Comparison of ENCODE assay signal across 8 cellular contexts in the genomic region with DNA sequence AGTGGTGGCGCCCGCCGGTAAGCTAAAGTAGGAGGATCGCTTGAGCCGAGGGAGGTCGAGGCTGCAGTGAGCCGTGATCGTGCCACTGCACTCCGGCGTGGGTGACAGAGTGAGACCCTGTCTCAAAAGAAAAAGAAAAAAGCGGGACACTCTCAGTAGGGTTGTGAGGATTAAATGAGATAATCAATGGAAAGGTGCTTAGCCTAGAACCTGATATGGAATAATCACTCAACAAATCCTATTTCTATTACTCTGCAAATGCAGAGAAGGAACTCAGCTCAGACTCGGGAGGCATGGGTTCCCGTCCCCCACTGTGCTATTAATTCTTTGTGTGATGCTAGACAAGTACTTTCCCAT. TPM values are rescaled to one million over a fixed set of nuclear protein-coding genes. Genes with fewer than 3 reads are reported as not detected.
DNase-seq lines count a peak whose midpoint lies in the region; ATAC-seq, FAIRE-seq and TF ChIP-seq lines count a peak whose summit lies in the region.

No MANE protein-coding gene starts in this region.

- BruUV-seq in K562 (replicated peaks; lab: Mats Ljungman, UMichigan), result TSS peak; percentile 93

- POLR2A ChIA-PET in activated CD4-positive, alpha-beta T cell treated with anti-CD3 and anti-CD28 coated beads, Interleukin-2, amount 10 ng/mL, durations not matched to agents 7 days and 5 days (lab: Charles Lee), result no interaction called here
- POLR2A ChIA-PET in K562 (lab: Yijun Ruan, JAX), result interaction anchor here (0.8 to 2.1 kb wide), 10 partner anchors 9 to 200 kb away, joined by 3 to 12 read pairs (median 4); a partner anchor contains a TSS

- H3K36me3 ChIP-seq in K562 (ENCODE audit: control insufficient read depth, insufficient read depth, low read length) (no peaks in the 10 kb centered on the region), lower lobe of right lung (no peaks in the 10 kb centered on the region), testis (ENCODE audit: low read depth, missing control alignments) (no peaks in the 10 kb centered on the region), Karpas-422 (ENCODE audit: insufficient read depth, low read length) (no peaks in the 10 kb centered on the region)

- H3K27me3 ChIP-seq in K562 (ENCODE audit: control insufficient read depth in 2 of 2, insufficient read depth in 2 of 2, low read length in 2 of 2), result no peaks in the 10 kb centered on the region
- H3K27me3 ChIP-seq in lower lobe of right lung (ENCODE audit: low read depth), result no peaks in the 10 kb centered on the region
- H3K27me3 ChIP-seq in testis, result no peaks in the 10 kb centered on the region
- H3K27me3 ChIP-seq in Karpas-422 (ENCODE audit: low read length), result no peaks in the 10 kb centered on the region; the same call in 1 of the 2 replicates

- H3K36me3 Mint-ChIP-seq in activated CD4-positive, alpha-beta T cell treated with anti-CD3 and anti-CD28 coated beads, Interleukin-2, amount 10 ng/mL, durations not matched to agents 7 days and 5 days (ENCODE audit: low read depth), result no peaks in the 10 kb centered on the region

- H3K4me3 ChIP-seq in K562 (peak overlapping the region; percentile 83), lower lobe of right lung (peak overlapping the region; percentile 75), testis (peak overlapping the region; percentile 79 to 90), Karpas-422 (ENCODE audit: low read length) (no peak overlapping the region)

- 42% methylated on average over 13 of the region's 13 CpGs for WGBS in K562 (ENCODE audit: insufficient coverage, low coverage, missing lambda C conversion rate)
- 34 to 57% methylated on average over 13 of the region's 13 CpGs for WGBS in testis, 2 donors

- no peaks in the 10 kb centered on the region for H3K9me3 Mint-ChIP-seq in activated CD4-positive, alpha-beta T cell treated with anti-CD3 and anti-CD28 coated beads, Interleukin-2, amount 10 ng/mL, durations not matched to agents 7 days and 5 days

- H3K9me1 ChIP-seq in K562 (ENCODE audit: control insufficient read depth, insufficient read depth, low read length), result no peaks in the 10 kb centered on the region

- peak overlapping the region; percentile 84 for H3K27ac ChIP-seq in K562 (ENCODE audit: extremely low read depth, low read depth, low read length)
- peak overlapping the region; percentile 91 for H3K27ac ChIP-seq in lower lobe of right lung
- H3K27ac ChIP-seq in testis, result peak overlapping the region; percentile 88 to 91
- no peak overlapping the region for H3K27ac ChIP-seq in Karpas-422 (ENCODE audit: low read length)

- peaks cover 5% of the 10 kb centered on the region for H3K27me3 Mint-ChIP-seq in activated CD4-positive, alpha-beta T cell treated with anti-CD3 and anti-CD28 coated beads, Interleukin-2, amount 10 ng/mL, durations not matched to agents 7 days and 5 days

- no peak for ATAC-seq in K562
- no peak for ATAC-seq in lower lobe of right lung
- ATAC-seq in GM21737 (IDR thresholded peaks at IDR 0.05; ENCODE audit: unreplicated experiment), result no peak

- intact Hi-C loops in K562 (cut with micrococcal nuclease), result no loop called here
- intact Hi-C loops in lower lobe of right lung (cut with DNase I), result no loop called here
- intact Hi-C loops in testis (cut with DNase I; ENCODE audit: low total_unique reads), result no loop called here

- CTCF ChIA-PET in activated CD4-positive, alpha-beta T cell treated with anti-CD3 and anti-CD28 coated beads, Interleukin-2, amount 10 ng/mL, durations not matched to agents 7 days and 5 days (lab: Charles Lee), result interaction anchor here (0.6 to 1.7 kb wide), 3 partner anchors 15 to 192 kb away, joined by 3 to 7 read pairs (median 3); no protein-coding TSS in a partner anchor
- CTCF ChIA-PET in K562 (lab: Yijun Ruan, JAX; ENCODE audit: low intra/inter-chr PET ratio), result interaction anchor here (0.8 kb wide), 1 partner anchor 71 kb away, joined by 3 read pairs; no protein-coding TSS in a partner anchor

- in situ Hi-C loops in K562 (cut with MboI), result no loop called here

- H3K4me3 Mint-ChIP-seq in activated CD4-positive, alpha-beta T cell treated with anti-CD3 and anti-CD28 coated beads, Interleukin-2, amount 10 ng/mL, durations not matched to agents 7 days and 5 days, result peak overlapping the region; percentile 96

- no peak for TF ChIP-seq CTCF in K562 (IDR thresholded peaks at IDR 0.05 in 2 of 3, conservative IDR thresholded peaks at IDR 0.05 in 1 of 3; ENCODE audit: insufficient read depth in 2 of 3, low read depth in 1 of 3, low read length in 3 of 3)
- TF ChIP-seq CTCF in lower lobe of right lung (IDR thresholded peaks at IDR 0.05), result no peak
- no peak for TF ChIP-seq CTCF in testis (IDR thresholded peaks at IDR 0.05)

- TF ChIP-seq EP300 in K562 (IDR thresholded peaks at IDR 0.05; ENCODE audit: low read length), result no peak

- no peak overlapping the region for H3K27ac Mint-ChIP-seq in activated CD4-positive, alpha-beta T cell treated with anti-CD3 and anti-CD28 coated beads, Interleukin-2, amount 10 ng/mL, durations not matched to agents 7 days and 5 days

- peak overlapping the region; percentile 95 for H3K4me2 ChIP-seq in K562 (ENCODE audit: insufficient read depth, low read length)
- no peak overlapping the region for H3K4me2 ChIP-seq in Karpas-422 (ENCODE audit: low read depth, low read length, poor library complexity, severe bottlenecking)

- TF ChIP-seq POLR2A in K562 (conservative IDR thresholded peaks at IDR 0.05) (no peak), testis (IDR thresholded peaks at IDR 0.05) (no peak)

- H4K20me1 ChIP-seq in K562 (replicated peaks; ENCODE audit: control insufficient read depth, insufficient read depth, low read length), result peaks cover 8% of the 10 kb centered on the region; the same call in 1 of the 2 replicates
- no peaks in the 10 kb centered on the region for H4K20me1 ChIP-seq in Karpas-422 (ENCODE audit: insufficient read depth, low read depth, low read length)

- H3K9ac ChIP-seq in K562 (ENCODE audit: insufficient read depth in 1 of 2, low read depth in 2 of 2, low read length in 2 of 2) (peak overlapping the region; percentile 72 to 93), Karpas-422 (ENCODE audit: low read length) (no peak overlapping the region)

- H3K9me2 ChIP-seq in Karpas-422 (replicated peaks; ENCODE audit: insufficient read depth, low read length), result no peaks in the 10 kb centered on the region

- H3K4me1 Mint-ChIP-seq in activated CD4-positive, alpha-beta T cell treated with anti-CD3 and anti-CD28 coated beads, Interleukin-2, amount 10 ng/mL, durations not matched to agents 7 days and 5 days, result peaks cover 29% of the 10 kb centered on the region

- H2AFZ ChIP-seq in K562 (ENCODE audit: low read depth, low read length) (peak overlapping the region; percentile 97), Karpas-422 (ENCODE audit: low read length) (no peak overlapping the region)

- no peak for DNase-seq in activated CD4-positive, alpha-beta T cell treated with anti-CD3 and anti-CD28 coated beads, Interleukin-2, amount 10 ng/mL, durations not matched to agents 7 days and 5 days
- DNase-seq in activated CD4-positive, alpha-beta T cell treated with anti-CD3 and anti-CD28 coated beads for 1 hour, result no peak
- DNase-seq in K562 (ENCODE audit: extremely low read depth in 1 of 4, low spot score in 3 of 4), result no peak
- DNase-seq in lower lobe of right lung, result no peak
- DNase-seq in testis, result no peak
- no peak for DNase-seq in NCI-H2227 (lab: John Stamatoyannopoulos, UW; ENCODE audit: unreplicated experiment)
- DNase-seq in Karpas-422, result no peak

- H3K9me3 ChIP-seq in K562 (replicated peaks; ENCODE audit: control insufficient read depth, insufficient read depth, low read depth, low read length) (no peaks in the 10 kb centered on the region), lower lobe of right lung (no peaks in the 10 kb centered on the region), testis (no peaks in the 10 kb centered on the region), Karpas-422 (ENCODE audit: low read length) (no peaks in the 10 kb centered on the region)

- peaks cover 37% of the 10 kb centered on the region for H3K79me2 ChIP-seq in K562 (ENCODE audit: control insufficient read depth, insufficient read depth, low read length)
- no peaks in the 10 kb centered on the region for H3K79me2 ChIP-seq in Karpas-422 (ENCODE audit: low read length)

- no peak for FAIRE-seq in K562 (lab: Jason Lieb, UNC)

- TF ChIP-seq RAD21 in K562 (CRISPR knock-in tag; conservative IDR thresholded peaks at IDR 0.05 in 1 of 2, IDR thresholded peaks at IDR 0.05 in 1 of 2), result no peak

- peaks cover 22 to 25% of the 10 kb centered on the region in 2 experiments; a peak in 4 of 5 replicates for H3K4me1 ChIP-seq in K562 (replicated peaks in 1 of 2; ENCODE audit: control insufficient read depth in 2 of 2, insufficient read depth in 2 of 2, low read length in 2 of 2)
- H3K4me1 ChIP-seq in lower lobe of right lung, result peaks cover 52% of the 10 kb centered on the region
- H3K4me1 ChIP-seq in testis, result peaks cover 19% of the 10 kb centered on the region
- H3K4me1 ChIP-seq in Karpas-422 (ENCODE audit: low read length), result peaks cover 4% of the 10 kb centered on the region; the same call in 1 of the 2 replicates

RNA-seq across cellular contexts. Expression of a gene that starts 0.5 kb away (rescaled TPM):
- total RNA-seq in activated CD4-positive, alpha-beta T cell treated with anti-CD3 and anti-CD28 coated beads, Interleukin-2, amount 10 ng/mL, durations not matched to agents 7 days and 5 days, result 10 to 100 TPM; 16.9 to 17.5 TPM
- total RNA-seq in K562 (2011; cell fraction: chromatin; rRNA removed; ENCODE audit: low replicate concordance), result 14.5 and 31.1 TPM in 2 replicates
- total RNA-seq in K562 (2011; cell fraction: nucleolus; rRNA removed), result 11.2 and 11.6 TPM in 2 replicates
- 13.5 and 13.8 TPM in 2 replicates for total RNA-seq in K562 (2011; cell fraction: nucleoplasm; rRNA removed)
- total RNA-seq in K562 (2014; rRNA removed) (10.2 and 12.4 TPM in 2 replicates), K562 (2014; rRNA removed; fragmentation: Illumina TruSeq; extraction: Trizol) (12.6 and 14.2 TPM in 2 replicates), K562 (2015; rRNA removed; fragmentation: Illumina TruSeq; extraction: Trizol) (13.8 and 15.3 TPM in 2 replicates), K562 (2021) (16.9 and 19.1 TPM in 2 replicates), lower lobe of right lung (32.5 TPM), testis (10 to 100 TPM; 20.3 to 36.2 TPM)
- polyA plus RNA-seq in K562 (2011; rRNA removed) (10.0 and 11.2 TPM in 2 replicates), K562 (2014; fragmentation: Illumina TruSeq; extraction: Trizol) (14.2 and 14.7 TPM in 2 replicates), K562 (2014; fragmentation: Nextera tagmentation; extraction: Ambion mirVana) (10 to 100 TPM in 1 of 2 experiments, 1 to 10 TPM in 1; 6.5 to 11.8 TPM), K562 (2014; rRNA removed) (6.8 and 7.7 TPM in 2 replicates), testis (ENCODE audit: insufficient read depth, low read depth, low replicate concordance) (14.4 TPM)
- 6.0 and 7.6 TPM in 2 replicates for polyA plus RNA-seq in K562 (2011; cell fraction: cytosol; rRNA removed)
- polyA plus RNA-seq in K562 (2011; cell fraction: nucleus; rRNA removed), result 14.3 and 16.7 TPM in 2 replicates
- 8.4 and 9.6 TPM in 2 replicates for polyA plus RNA-seq in K562 (2012)
- polyA minus RNA-seq in K562 (2011; rRNA and poly(A)+ RNA removed), result 20.6 and 21.8 TPM in 2 replicates
- 11.2 and 12.9 TPM in 2 replicates for polyA minus RNA-seq in K562 (2011; cell fraction: cytosol; rRNA and poly(A)+ RNA removed)
- 9.4 and 17.5 TPM in 2 replicates for polyA minus RNA-seq in K562 (2011; cell fraction: nucleus; rRNA and poly(A)+ RNA removed)
- total RNA-seq in Karpas-422 (2014; rRNA removed; shearing (Covaris generic); ENCODE audit: low replicate concordance), result 1.5 and 1.6 TPM in 2 replicates

RNA-seq across cellular contexts. Expression of a gene that starts 48.1 kb away (rescaled TPM):
- total RNA-seq in activated CD4-positive, alpha-beta T cell treated with anti-CD3 and anti-CD28 coated beads, Interleukin-2, amount 10 ng/mL, durations not matched to agents 7 days and 5 days, result not detected
- 0.25 TPM in 1 of 2 replicates, not detected in the other for total RNA-seq in K562 (2011; cell fraction: chromatin; rRNA removed; ENCODE audit: low replicate concordance)
- 0.17 TPM in 1 of 2 replicates, not detected in the other for total RNA-seq in K562 (2011; cell fraction: nucleolus; rRNA removed)
- total RNA-seq in K562 (2011; cell fraction: nucleoplasm; rRNA removed), result 0.22 and 0.23 TPM in 2 replicates
- total RNA-seq in K562 (2014; rRNA removed) (not detected in 2 replicates), K562 (2014; rRNA removed; fragmentation: Illumina TruSeq; extraction: Trizol) (not detected in 2 replicates), K562 (2015; rRNA removed; fragmentation: Illumina TruSeq; extraction: Trizol) (not detected in 2 replicates), K562 (2021) (0.04 TPM in 1 of 2 replicates, not detected in the other), lower lobe of right lung (1.1 TPM), testis (under 1 TPM in 1 of 2 donors, not detected in 1; 0.19 TPM)
- polyA plus RNA-seq in K562 (2011; rRNA removed) (0.04 and 0.08 TPM in 2 replicates), K562 (2014; fragmentation: Illumina TruSeq; extraction: Trizol) (0.09 TPM in 1 of 2 replicates, not detected in the other), K562 (2014; fragmentation: Nextera tagmentation; extraction: Ambion mirVana) (under 1 TPM in 1 of 2 experiments, not detected in 1; 0.03 TPM), K562 (2014; rRNA removed) (0.08 and 0.09 TPM in 2 replicates), testis (ENCODE audit: insufficient read depth, low read depth, low replicate concordance) (0.70 TPM)
- polyA plus RNA-seq in K562 (2011; cell fraction: cytosol; rRNA removed), result 0.04 and 0.13 TPM in 2 replicates
- 0.07 and 0.11 TPM in 2 replicates for polyA plus RNA-seq in K562 (2011; cell fraction: nucleus; rRNA removed)
- 0.03 and 0.07 TPM in 2 replicates for polyA plus RNA-seq in K562 (2012)
- not detected in 2 replicates for polyA minus RNA-seq in K562 (2011; rRNA and poly(A)+ RNA removed)
- not detected in 2 replicates for polyA minus RNA-seq in K562 (2011; cell fraction: cytosol; rRNA and poly(A)+ RNA removed)
- polyA minus RNA-seq in K562 (2011; cell fraction: nucleus; rRNA and poly(A)+ RNA removed), result 0.22 TPM in 1 of 2 replicates, not detected in the other
- total RNA-seq in Karpas-422 (2014; rRNA removed; shearing (Covaris generic); ENCODE audit: low replicate concordance), result not detected in 2 replicates
